ENCODE assay signal across 28 cellular contexts in the genomic region with DNA sequence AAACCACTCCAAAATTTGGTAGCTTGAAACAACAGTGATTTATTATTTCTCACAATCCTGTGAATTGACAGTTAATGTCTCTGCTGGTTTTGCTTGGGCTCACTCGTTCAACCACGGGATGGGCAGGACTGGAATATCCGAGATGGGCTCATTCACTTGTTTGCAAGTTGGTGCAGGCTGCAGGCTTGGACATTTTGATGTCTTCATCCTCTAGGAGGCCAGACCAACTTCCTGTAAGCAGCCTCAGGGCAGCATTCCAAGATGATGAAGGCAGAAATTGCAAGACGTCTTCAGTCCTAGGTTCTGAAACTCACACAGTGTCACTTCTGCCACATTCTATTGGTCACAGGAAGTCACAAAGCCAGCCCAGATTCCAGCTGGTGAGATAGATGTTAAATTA. TPM values are rescaled to one million over a fixed set of nuclear protein-coding genes. Genes with fewer than 3 reads are reported as not detected.
"Had no signal": no experiment of that assay in that cellular context is flagged by ENCODE, and none has a peak within 500 bp of the region (broad histone marks: within the 10 kb centered on the region; RNA-seq: fewer than 3 reads in every experiment).

No MANE protein-coding gene starts in this region.

- H3K4me3 ChIP-seq: colonic mucosa, esophagus muscularis mucosa, heart right ventricle, lung, ovary, psoas muscle, sigmoid colon, stomach, thyroid gland, upper lobe of left lung had no signal

- H3K4me1 ChIP-seq: colonic mucosa, esophagus muscularis mucosa, heart right ventricle, psoas muscle, sigmoid colon, stomach, thyroid gland, upper lobe of left lung had no signal

- H3K9me3 ChIP-seq: colonic mucosa, ovary, thyroid gland had no signal

- H3K27ac ChIP-seq: colonic mucosa, esophagus muscularis mucosa, heart right ventricle, ovary, psoas muscle, sigmoid colon, stomach, thyroid gland, upper lobe of left lung had no signal

- H3K27ac Mint-ChIP-seq: dendritic cell treated with granulocyte-macrophage colony-stimulating factor and Interleukin-4, amounts not matched to agents 40 ng/mL and 50 ng/mL, for 4 days; endodermal cell; naive thymus-derived CD4-positive, alpha-beta T cell; nephron; stimulated activated effector memory CD8-positive, alpha-beta T cell treated with anti-CD3 and anti-CD28 coated beads, Interleukin-12 subunit alpha, Interleukin-12 subunit beta, amount 100 ng/mL, for 72 hours had no signal

- H3K9me3 Mint-ChIP-seq: dendritic cell treated with granulocyte-macrophage colony-stimulating factor and Interleukin-4, amounts not matched to agents 40 ng/mL and 50 ng/mL, for 4 days had no signal

- H3K36me3 Mint-ChIP-seq: stimulated activated effector memory CD8-positive, alpha-beta T cell treated with anti-CD3 and anti-CD28 coated beads, Interleukin-12 subunit alpha, Interleukin-12 subunit beta, amount 100 ng/mL, for 72 hours had no signal

- DNase-seq: colonic mucosa; effector CD8-positive, alpha-beta T cell; endodermal cell; foreskin melanocyte; glutamatergic neuron; heart right ventricle; hippocampal formation; islet precursor cell; mesenchymal stem cell; midbrain; naive thymus-derived CD4-positive, alpha-beta T cell; nucleus accumbens; ovary; posterior cingulate gyrus; psoas muscle; right cardiac atrium; sigmoid colon; stimulated activated CD4-positive, alpha-beta T cell treated with anti-CD3 and anti-CD28 coated beads, Interleukin-2, amount 100 ng/mL, for 24 hours; stimulated activated CD4-positive, alpha-beta T cell treated with anti-CD3 and anti-CD28 coated beads, Interleukin-4, amount 100 ng/mL, for 24 hours; stimulated activated naive CD4-positive, alpha-beta T cell treated with Interleukin-2 at 50 U/mL for 16 hours; stomach; thyroid gland; upper lobe of left lung had no signal

- H3K4me1 Mint-ChIP-seq: endodermal cell; naive thymus-derived CD4-positive, alpha-beta T cell; nephron; stimulated activated effector memory CD8-positive, alpha-beta T cell treated with anti-CD3 and anti-CD28 coated beads, Interleukin-12 subunit alpha, Interleukin-12 subunit beta, amount 100 ng/mL, for 72 hours had no signal

- H3K4me3 Mint-ChIP-seq: dendritic cell treated with granulocyte-macrophage colony-stimulating factor and Interleukin-4, amounts not matched to agents 40 ng/mL and 50 ng/mL, for 4 days; endodermal cell; naive thymus-derived CD4-positive, alpha-beta T cell; nephron; stimulated activated effector memory CD8-positive, alpha-beta T cell treated with anti-CD3 and anti-CD28 coated beads, Interleukin-12 subunit alpha, Interleukin-12 subunit beta, amount 100 ng/mL, for 72 hours had no signal

- H3K36me3 ChIP-seq: colonic mucosa, esophagus muscularis mucosa, heart right ventricle, ovary, sigmoid colon, thyroid gland, upper lobe of left lung had no signal

- H3K27me3 ChIP-seq: colonic mucosa, esophagus muscularis mucosa, ovary, sigmoid colon, stomach, thyroid gland, upper lobe of left lung had no signal

RNA-seq across cellular contexts. Expression of a gene that starts 47.1 kb away (rescaled TPM):
- total RNA-seq: heart right ventricle; naive thymus-derived CD4-positive, alpha-beta T cell; psoas muscle; right cardiac atrium had no signal
- polyA plus RNA-seq: naive thymus-derived CD4-positive, alpha-beta T cell; right cardiac atrium had no signal
